ENCODE assay signal across 24 cellular contexts in the genomic region with DNA sequence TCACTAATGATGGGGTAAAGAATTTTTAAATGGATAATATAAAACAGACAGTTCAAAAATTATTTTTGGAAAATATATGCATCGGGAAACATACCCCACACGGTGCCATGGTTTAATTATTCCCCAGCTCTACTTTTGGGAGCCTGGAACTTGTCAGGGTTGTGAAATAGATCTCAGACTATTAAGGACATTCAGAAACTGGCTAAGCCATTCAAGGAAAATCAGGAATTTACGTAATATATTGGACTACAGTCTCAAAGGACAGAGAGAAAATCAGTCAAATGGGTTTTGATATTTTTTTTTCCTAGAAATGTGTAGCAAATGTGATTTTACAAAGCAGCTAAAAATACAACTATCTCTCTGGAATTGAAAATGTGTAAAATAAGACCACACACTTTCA.
"Had no signal": no experiment of that assay in that cellular context is flagged by ENCODE, and none has a peak within 500 bp of the region (broad histone marks: within the 10 kb centered on the region; RNA-seq: fewer than 3 reads in every experiment).

No MANE protein-coding gene starts in this region.

- H3K27ac ChIP-seq: colonic mucosa, epithelial cell of prostate, esophagus squamous epithelium, foreskin keratinocyte, gastroesophageal sphincter, heart left ventricle, hepatocyte, left lung, lower lobe of right lung had no signal

- H3K27me3 ChIP-seq: colonic mucosa, esophagus squamous epithelium, foreskin keratinocyte, gastroesophageal sphincter, heart left ventricle, hepatocyte, left lung had no signal

- H3K4me1 ChIP-seq: colonic mucosa, esophagus squamous epithelium, foreskin keratinocyte, gastroesophageal sphincter, heart left ventricle, left lung, lower lobe of right lung had no signal

- H3K36me3 ChIP-seq: colonic mucosa had no signal

- H3K9me3 ChIP-seq: colonic mucosa, esophagus squamous epithelium, gastroesophageal sphincter, heart left ventricle, left lung, lower lobe of right lung, mucosa of descending colon had no signal

- DNase-seq: colonic mucosa; cortex of kidney; effector CD8-positive, alpha-beta T cell; effector memory CD8-positive, alpha-beta T cell; endodermal cell; erythroblast; esophagus squamous epithelium; foreskin keratinocyte; heart left ventricle; hypothalamus; immature natural killer cell; islet precursor cell; kidney; kidney glomerular epithelial cell; left colon; left lung; left ventricle myocardium superior; lower lobe of right lung; mesenchymal stem cell; mucosa of descending colon; naive B cell had no signal

- H3K4me3 ChIP-seq: colonic mucosa, esophagus squamous epithelium, gastroesophageal sphincter, heart left ventricle, hepatocyte, left lung, lower lobe of right lung, mucosa of descending colon had no signal
